Comparison of ENCODE assay signal across 23 cellular contexts in the genomic region with DNA sequence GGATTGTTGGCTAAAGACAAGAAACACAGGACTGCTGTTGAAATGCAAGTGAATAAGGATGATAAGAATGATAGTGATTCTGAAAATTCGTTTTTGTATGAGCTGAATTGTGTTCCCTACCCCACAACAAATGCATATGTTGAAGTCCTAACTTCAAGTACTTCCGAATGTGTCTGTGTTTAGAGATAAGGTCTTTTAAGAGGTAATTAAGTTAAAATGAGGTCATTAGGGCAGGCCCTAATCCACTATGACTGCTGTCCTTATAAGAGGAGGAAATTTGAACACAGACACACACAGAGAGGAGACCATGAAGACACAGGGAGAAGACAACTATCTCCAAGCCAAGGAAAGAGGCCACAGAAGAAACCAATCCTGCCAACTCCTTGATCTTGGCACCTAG.
"Had no signal": no experiment of that assay in that cellular context is flagged by ENCODE, and none has a peak within 500 bp of the region (broad histone marks: within the 10 kb centered on the region; RNA-seq: fewer than 3 reads in every experiment).

No MANE protein-coding gene starts in this region.

- H3K27me3 Mint-ChIP-seq: naive B cell; progenitor cell of endocrine pancreas; stimulated activated naive CD8-positive, alpha-beta T cell treated with anti-CD3 and anti-CD28 coated beads, Interleukin-15, Interleukin-2, amounts not matched to agents 100 ng/mL and 50 ng/mL, for 24 hours had no signal

- DNase-seq: effector CD4-positive, alpha-beta T cell; endodermal cell; foreskin melanocyte; head of caudate nucleus; left colon; left ventricle myocardium superior; mesenchymal stem cell; naive B cell; occipital lobe; pancreas; right cardiac atrium; stimulated activated CD4-positive, alpha-beta T cell treated with anti-CD3 and anti-CD28 coated beads, Interleukin-2, amount 100 ng/mL, for 48 hours; stimulated activated CD8-positive, alpha-beta memory T cell treated with anti-CD3 and anti-CD28 coated beads, Interleukin-4, amount 100 ng/mL, for 48 hours; tibial artery; upper lobe of left lung; uterus had no signal

- H3K4me1 ChIP-seq: pancreas, tibial artery, uterus had no signal

- H3K4me3 ChIP-seq: hepatocyte, lung, pancreas, smooth muscle cell, tibial artery, upper lobe of left lung, uterus had no signal

- H3K4me3 Mint-ChIP-seq: endodermal cell; naive B cell; nephron; stimulated activated effector memory CD8-positive, alpha-beta T cell treated with anti-CD3 and anti-CD28 coated beads, Interleukin-12 subunit alpha, Interleukin-12 subunit beta, amount 100 ng/mL, for 72 hours; stimulated activated naive CD8-positive, alpha-beta T cell treated with anti-CD3 and anti-CD28 coated beads, Interleukin-15, Interleukin-2, amounts not matched to agents 100 ng/mL and 50 ng/mL, for 24 hours had no signal

- H3K36me3 Mint-ChIP-seq: naive B cell; stimulated activated effector memory CD8-positive, alpha-beta T cell treated with anti-CD3 and anti-CD28 coated beads, Interleukin-12 subunit alpha, Interleukin-12 subunit beta, amount 100 ng/mL, for 72 hours had no signal

- H3K27ac ChIP-seq: hepatocyte, pancreas, tibial artery, upper lobe of left lung, uterus had no signal

- H3K9me3 ChIP-seq: pancreas, tibial artery, upper lobe of left lung, uterus had no signal

- H3K27ac Mint-ChIP-seq: endodermal cell; naive B cell; nephron; progenitor cell of endocrine pancreas; stimulated activated effector memory CD8-positive, alpha-beta T cell treated with anti-CD3 and anti-CD28 coated beads, Interleukin-12 subunit alpha, Interleukin-12 subunit beta, amount 100 ng/mL, for 72 hours; stimulated activated naive CD8-positive, alpha-beta T cell treated with anti-CD3 and anti-CD28 coated beads, Interleukin-15, Interleukin-2, amounts not matched to agents 100 ng/mL and 50 ng/mL, for 24 hours had no signal

- H3K4me1 Mint-ChIP-seq: stimulated activated effector memory CD8-positive, alpha-beta T cell treated with anti-CD3 and anti-CD28 coated beads, Interleukin-12 subunit alpha, Interleukin-12 subunit beta, amount 100 ng/mL, for 72 hours had no signal

- H3K36me3 ChIP-seq: pancreas, tibial artery, upper lobe of left lung, uterus had no signal

- ATAC-seq: left colon; left ventricle myocardium superior; pancreas; right cardiac atrium; stimulated activated effector memory CD8-positive, alpha-beta T cell treated with anti-CD3 and anti-CD28 coated beads, Interleukin-12 subunit alpha, Interleukin-12 subunit beta, amount 100 ng/mL, for 72 hours had no signal

- H3K9me3 Mint-ChIP-seq: stimulated activated effector memory CD8-positive, alpha-beta T cell treated with anti-CD3 and anti-CD28 coated beads, Interleukin-12 subunit alpha, Interleukin-12 subunit beta, amount 100 ng/mL, for 72 hours; stimulated activated naive CD8-positive, alpha-beta T cell treated with anti-CD3 and anti-CD28 coated beads, Interleukin-15, Interleukin-2, amounts not matched to agents 100 ng/mL and 50 ng/mL, for 24 hours had no signal
